In the genomic region with DNA sequence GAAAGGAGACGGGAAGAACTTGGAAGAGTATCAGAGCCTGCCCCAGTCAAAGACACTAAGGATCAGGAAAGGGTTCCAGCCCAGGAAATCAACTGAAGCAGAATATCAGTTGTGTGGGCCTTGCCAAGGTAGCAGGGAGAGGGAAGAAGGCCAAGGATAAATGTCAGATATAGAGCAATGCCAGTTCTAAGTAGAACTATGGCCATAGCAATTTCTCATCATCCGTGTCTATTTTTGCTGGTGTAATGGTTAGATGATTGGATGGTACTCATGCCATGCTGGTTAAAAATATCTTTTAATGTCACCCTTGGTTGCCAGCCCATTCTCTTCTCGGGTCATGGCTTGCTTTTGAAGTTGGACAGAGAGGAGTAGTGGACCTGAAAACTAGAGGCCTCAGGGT, we compare ENCODE assay signal across 32 cellular contexts.
"Had no signal": no experiment of that assay in that cellular context is flagged by ENCODE, and none has a peak within 500 bp of the region (broad histone marks: within the 10 kb centered on the region; RNA-seq: fewer than 3 reads in every experiment).

No MANE protein-coding gene starts in this region.

- H3K27me3 ChIP-seq: adrenal gland, cardiac muscle cell, Peyer's patch had no signal

- H3K27me3 Mint-ChIP-seq: activated B cell treated with CpG ODN at 0.5 μM for 24 hours had no signal

- H3K4me1 Mint-ChIP-seq: activated B cell treated with CpG ODN at 0.5 μM for 24 hours had no signal

- H3K4me3 ChIP-seq: adrenal gland, cardiac muscle cell, Peyer's patch had no signal

- DNase-seq: activated B cell treated with CpG ODN at 0.5 μM for 24 hours; activated CD4-positive, alpha-beta memory T cell treated with anti-CD3 and anti-CD28 coated beads for 36 hours; activated CD4-positive, alpha-beta T cell treated with anti-CD3 and anti-CD28 coated beads for 4 hours; activated CD4-positive, alpha-beta T cell treated with anti-CD3 and anti-CD28 coated beads, Interleukin-2, amount 50 U/mL, for 1 hour; activated CD4-positive, CD25-positive, alpha-beta regulatory T cell treated with anti-CD3 and anti-CD28 coated beads, Interleukin-2, amount 50 U/mL, for 72 hours; activated CD8-positive, alpha-beta memory T cell treated with anti-CD3 and anti-CD28 coated beads, Interleukin-2, amount 50 U/mL, for 4 hours; activated gamma-delta T cell treated with Interleukin-2 at 50 U/mL for 16 hours; activated naive CD4-positive, alpha-beta T cell treated with anti-CD3 and anti-CD28 coated beads for 36 hours; activated T-cell treated with anti-CD3 and anti-CD28 coated beads for 4 hours; activated T-cell treated with anti-CD3 and anti-CD28 coated beads, Interleukin-2, amount 50 U/mL, for 4 hours; adrenal gland; Karpas-422; KBM-7; NCI-H1092; NCI-H1436 treated with DMSO at 0.1 percent for 48 hours; NCI-H1694 treated with DMSO at 0.1 percent for 48 hours; NCI-H2029; NCI-H510A; NCI-H526; NCI-H748 treated with DMSO at 0.1 percent for 48 hours; NK-92 treated with Interleukin-12 subunit alpha and Interleukin-12 subunit beta, amount 100 ng/mL, for 24 hours; PC-3; Peyer's patch; RPMI8226; SW 1271; T-helper 1 cell; T-helper 2 cell; T-helper 9 cell had no signal

- H3K9me3 ChIP-seq: adrenal gland, Peyer's patch had no signal

- H3K4me1 ChIP-seq: adrenal gland, Peyer's patch had no signal

- H3K27ac ChIP-seq: adrenal gland, cardiac muscle cell, Peyer's patch, VCaP had no signal

- H3K9me3 Mint-ChIP-seq: activated B cell treated with CpG ODN at 0.5 μM for 24 hours; activated CD4-positive, alpha-beta memory T cell treated with anti-CD3 and anti-CD28 coated beads for 36 hours; activated naive CD4-positive, alpha-beta T cell treated with anti-CD3 and anti-CD28 coated beads for 36 hours; activated naive CD4-positive, alpha-beta T cell treated with anti-CD3 and anti-CD28 coated beads, Interleukin-2, amount 50 U/mL, for 72 hours; activated T-cell treated with anti-CD3 and anti-CD28 coated beads, Interleukin-2, amount 50 U/mL, for 4 hours; activated T-helper 1 cell treated with anti-CD3 and anti-CD28 coated beads, Interleukin-12 subunit alpha, Interleukin-12 subunit beta, Interleukin-2, Interleukin-4 antibody, amounts not matched to agents 30 ng/mL and 10 ng/mL and 1 ng/mL, durations not matched to agents 14 hours and 24 hours and 36 hours had no signal

- H3K4me3 Mint-ChIP-seq: activated B cell treated with CpG ODN at 0.5 μM for 24 hours; activated CD4-positive, alpha-beta memory T cell treated with anti-CD3 and anti-CD28 coated beads for 36 hours; activated naive CD4-positive, alpha-beta T cell treated with anti-CD3 and anti-CD28 coated beads for 36 hours; activated T-cell treated with anti-CD3 and anti-CD28 coated beads, Interleukin-2, amount 50 U/mL, for 4 hours; activated T-helper 1 cell treated with anti-CD3 and anti-CD28 coated beads, Interleukin-12 subunit alpha, Interleukin-12 subunit beta, Interleukin-2, Interleukin-4 antibody, amounts not matched to agents 30 ng/mL and 10 ng/mL and 1 ng/mL, durations not matched to agents 14 hours and 24 hours and 36 hours had no signal

- H3K27ac Mint-ChIP-seq: activated B cell treated with CpG ODN at 0.5 μM for 24 hours; activated CD4-positive, alpha-beta memory T cell treated with anti-CD3 and anti-CD28 coated beads for 36 hours; activated naive CD4-positive, alpha-beta T cell treated with anti-CD3 and anti-CD28 coated beads for 36 hours; activated naive CD4-positive, alpha-beta T cell treated with anti-CD3 and anti-CD28 coated beads, Interleukin-2, amount 50 U/mL, for 72 hours; activated T-helper 1 cell treated with anti-CD3 and anti-CD28 coated beads, Interleukin-12 subunit alpha, Interleukin-12 subunit beta, Interleukin-2, Interleukin-4 antibody, amounts not matched to agents 30 ng/mL and 10 ng/mL and 1 ng/mL, durations not matched to agents 14 hours and 24 hours and 36 hours had no signal

- H3K36me3 ChIP-seq: adrenal gland, cardiac muscle cell, Peyer's patch had no signal

- H3K36me3 Mint-ChIP-seq: activated CD4-positive, alpha-beta memory T cell treated with anti-CD3 and anti-CD28 coated beads for 36 hours; activated naive CD4-positive, alpha-beta T cell treated with anti-CD3 and anti-CD28 coated beads, Interleukin-2, amount 50 U/mL, for 72 hours had no signal
